ENCODE assay signal across 6 cellular contexts in the genomic region with DNA sequence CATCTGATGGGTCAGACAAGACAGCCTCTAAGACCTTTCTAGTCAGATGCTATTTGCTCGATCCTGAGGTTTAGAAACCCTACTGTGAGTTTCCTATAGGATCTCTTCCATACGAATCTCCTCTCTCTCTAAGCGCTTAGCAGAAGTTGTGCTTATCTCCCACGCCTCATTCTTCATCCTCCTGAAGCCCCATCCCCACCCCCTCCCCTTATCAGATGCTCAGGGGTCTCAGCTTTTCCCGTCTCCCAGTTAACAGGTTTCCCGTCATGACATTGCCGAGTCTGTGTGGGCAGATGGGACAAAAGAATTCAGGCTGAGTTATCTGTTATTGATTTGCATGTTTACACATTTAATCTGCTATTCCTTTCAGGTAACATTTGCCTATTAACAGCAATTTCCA.
"Had no signal": no experiment of that assay in that cellular context is flagged by ENCODE, and none has a peak within 500 bp of the region (broad histone marks: within the 10 kb centered on the region; RNA-seq: fewer than 3 reads in every experiment).

No MANE protein-coding gene starts in this region.

- H3K27ac Mint-ChIP-seq: IgD-negative memory B cell had no signal

- H3K4me3 ChIP-seq: K562 had no signal

- H3K27ac ChIP-seq: HL-60 had no signal

- DNase-seq: IMR-90, KBM-7 had no signal

- H3K4me1 Mint-ChIP-seq: IgD-negative memory B cell had no signal

- H3K36me3 Mint-ChIP-seq: IgD-negative memory B cell had no signal

- ATAC-seq: HepG2, K562 had no signal
